Comparison of ENCODE assay signal across 19 cellular contexts in the genomic region with DNA sequence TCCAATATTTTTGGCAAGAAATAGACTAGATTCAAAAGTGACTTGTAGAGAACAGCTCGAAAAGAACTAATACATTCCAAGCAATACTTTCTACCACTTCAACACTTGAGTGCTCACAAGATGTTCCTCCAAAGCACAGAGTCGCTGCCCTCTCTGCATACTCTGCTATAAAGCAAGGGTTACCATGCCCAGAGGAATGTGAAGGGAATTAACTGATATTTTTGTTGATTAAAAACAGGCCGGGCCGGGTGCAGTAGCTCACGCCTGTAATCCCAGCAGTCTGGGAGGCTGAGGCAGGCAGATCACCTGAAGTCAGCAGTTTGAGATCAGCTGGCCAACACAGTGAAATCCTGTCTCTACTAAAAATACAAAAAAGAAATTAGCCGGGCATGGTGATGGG. TPM values are rescaled to one million over a fixed set of nuclear protein-coding genes. Genes with fewer than 3 reads are reported as not detected.
DNase-seq lines count a peak whose midpoint lies in the region; ATAC-seq and TF ChIP-seq lines count a peak whose summit lies in the region.
"Had no signal": no experiment of that assay in that cellular context is flagged by ENCODE, and none has a peak within 500 bp of the region (broad histone marks: within the 10 kb centered on the region; RNA-seq: fewer than 3 reads in every experiment).

No MANE protein-coding gene starts in this region.

- H3K4me3 ChIP-seq in mammary epithelial cell (replicated peaks in 1 of 3; ENCODE audit: insufficient read depth in 1 of 3, low read depth in 2 of 3, low read length in 3 of 3): no peak overlapping the region
- no peak overlapping the region for H3K4me3 ChIP-seq in lung

- TF ChIP-seq CTCF in MCF 10A (IDR thresholded peaks at IDR 0.05; ENCODE audit: unreplicated experiment) (no peak), mammary epithelial cell (conservative IDR thresholded peaks at IDR 0.05 in 1 of 2, IDR thresholded peaks at IDR 0.05 in 1 of 2; ENCODE audit: extremely low read depth in 1 of 2, insufficient read depth in 1 of 2, low read depth in 1 of 2, low read length in 2 of 2) (no peak), lung (IDR thresholded peaks at IDR 0.05; ENCODE audit: control extremely low read depth, extremely low read depth) (no peak)

- peaks cover 21% of the 10 kb centered on the region for H3K36me3 ChIP-seq in mammary epithelial cell (ENCODE audit: insufficient read depth, low read length)
- H3K36me3 ChIP-seq in lung (ENCODE audit: control insufficient read depth in 2 of 2, insufficient read depth in 2 of 2, low read length in 2 of 2): peaks cover 17 to 38% of the 10 kb centered on the region in 2 donors

- dilution Hi-C loops in mammary epithelial cell (cut with HindIII; ENCODE audit: low sequenced_read_pairs): no loop called here

- H3K79me2 ChIP-seq in mammary epithelial cell (ENCODE audit: insufficient read depth, low read length): peaks cover 4% of the 10 kb centered on the region

- H3K27ac ChIP-seq in mammary epithelial cell (ENCODE audit: insufficient read depth, low read depth, low read length) (no peak overlapping the region), lung (ENCODE audit: low read depth in 1 of 2, low read length in 1 of 2) (peak overlapping the region in 1 of 2 donors; percentile 84)
- H3K27ac ChIP-seq: C4-2B had no signal

- no peaks in the 10 kb centered on the region for H4K20me1 ChIP-seq in mammary epithelial cell (ENCODE audit: insufficient read depth, low read length)

- H3K4me3 Mint-ChIP-seq in MCF 10A (ENCODE audit: unreplicated experiment): no peak overlapping the region
- H3K4me3 Mint-ChIP-seq: H9 had no signal

- no peak overlapping the region for H3K4me2 ChIP-seq in mammary epithelial cell (ENCODE audit: insufficient read depth, low read depth, low read length)

- peaks cover 64% of the 10 kb centered on the region for H3K36me3 Mint-ChIP-seq in MCF 10A (ENCODE audit: insufficient read depth, unreplicated experiment)

- H3K27me3 ChIP-seq in mammary epithelial cell (ENCODE audit: insufficient read depth, low read length): no peaks in the 10 kb centered on the region
- H3K27me3 ChIP-seq in lung (ENCODE audit: control insufficient read depth, insufficient read depth): no peaks in the 10 kb centered on the region

- H3K9me3 ChIP-seq in mammary epithelial cell (replicated peaks; ENCODE audit: insufficient read depth, low read length) (no peaks in the 10 kb centered on the region), lung (ENCODE audit: control insufficient read depth in 2 of 2, insufficient read depth in 1 of 2, low read length in 1 of 2) (no peaks in the 10 kb centered on the region)
- H3K9me3 ChIP-seq: Caco-2 had no signal

- intact Hi-C loops in MCF 10A (cut with micrococcal nuclease) (no loop called here), mammary epithelial cell (cut with micrococcal nuclease) (no loop called here), posterior vena cava (cut with DNase I) (no loop called here), left colon (cut with DNase I, micrococcal nuclease) (no loop called here)

- no peaks in the 10 kb centered on the region for H3K9me3 Mint-ChIP-seq in MCF 10A (ENCODE audit: unreplicated experiment)
- H3K9me3 Mint-ChIP-seq: H9 had no signal

- no peaks in the 10 kb centered on the region for H3K27me3 Mint-ChIP-seq in MCF 10A (ENCODE audit: insufficient read depth, unreplicated experiment)

- H3K4me1 ChIP-seq in mammary epithelial cell (ENCODE audit: insufficient read depth, low read length) (no peaks in the 10 kb centered on the region), lung (ENCODE audit: control insufficient read depth in 2 of 2, insufficient read depth in 2 of 2, low read length in 2 of 2) (no peaks in the 10 kb centered on the region)

- BruUV-seq in MCF 10A (replicated peaks; lab: Mats Ljungman, UMichigan) (no TSS peak), mammary epithelial cell (replicated peaks; lab: Mats Ljungman, UMichigan) (no TSS peak)

- 91% methylated on average over 6 of the region's 6 CpGs for WGBS in mammary epithelial cell (ENCODE audit: low coverage, missing lambda C conversion rate)
- WGBS in lung, 2 donors: 75 to 90% methylated on average over 6 of the region's 6 CpGs

- POLR2A ChIA-PET in MCF 10A (lab: Yijun Ruan, JAX): no interaction called here

- peak overlapping the region; percentile 88 for H3K27ac Mint-ChIP-seq in MCF 10A (ENCODE audit: low read depth, unreplicated experiment)
- H3K27ac Mint-ChIP-seq: H9 had no signal

- in situ Hi-C loops in mammary epithelial cell (cut with MboI; ENCODE audit: low sequenced_read_pairs in 2 of 2): no loop called here

- no peak overlapping the region for H3K9ac ChIP-seq in mammary epithelial cell (ENCODE audit: insufficient read depth, low read length)

- CTCF ChIA-PET in MCF 10A (lab: Yijun Ruan, JAX) (no interaction called here), mammary epithelial cell (lab: Charles Lee; ENCODE audit: low non-redundant PET) (no interaction called here)

- ATAC-seq in lung (ENCODE audit: insufficient read depth, low FRiP score) (peak; percentile 91), left colon (no peak)
- ATAC-seq: HepG2, Panc1, Right ventricle myocardium inferior had no signal

- no peaks in the 10 kb centered on the region for H3K4me1 Mint-ChIP-seq in MCF 10A (ENCODE audit: insufficient read depth, unreplicated experiment)
- H3K4me1 Mint-ChIP-seq: H9 had no signal

- no peak overlapping the region for H2AFZ ChIP-seq in mammary epithelial cell (ENCODE audit: low read depth, low read length)

- DNase-seq in MCF 10A (ENCODE audit: unreplicated experiment) (no peak), mammary epithelial cell (no peak), astrocyte of the hippocampus (ENCODE audit: low read depth, low spot score) (peak; percentile 29), lung (ENCODE audit: low spot score) (peak; percentile 56), posterior vena cava (ENCODE audit: low spot score) (no peak), hepatic stellate cell (ENCODE audit: low spot score) (no peak), NCI-H446 (lab: John Stamatoyannopoulos, UW) (no peak), left colon (no peak)
- DNase-seq: Caco-2, DMS53, H9, KG1, NCI-H1436, NCI-H2029 treated with DMSO at 0.1 percent for 48 hours, NCI-H510A treated with DMSO at 0.1 percent for 48 hours had no signal

RNA-seq across cellular contexts. Expression of a gene that starts 57.6 kb away (rescaled TPM):
- total RNA-seq in MCF 10A (2022) (0.44 and 0.71 TPM in 2 replicates), mammary epithelial cell (under 1 TPM; 0.50 to 0.99 TPM), lung (10 to 100 TPM; 10.4 to 24.9 TPM), posterior vena cava (1 to 10 TPM in 1 of 2 donors, under 1 TPM in 1; 0.51 to 1.2 TPM), left colon (under 1 TPM; 0.46 to 0.47 TPM)
- polyA plus RNA-seq in mammary epithelial cell (0.19 TPM), lung (10 to 100 TPM in 1 of 2 donors, 1 to 10 TPM in 1; 7.7 to 11.2 TPM)
- not detected for polyA minus RNA-seq in mammary epithelial cell

Comparison
In these comparisons a context has a peak if more than half of its experiments do, and no peak if none do; other contexts are left out.
1. DNase-seq: peak in astrocyte of the hippocampus (single experiment) and lung (single experiment); none in MCF 10A (single experiment), mammary epithelial cell (single experiment), posterior vena cava (single experiment), hepatic stellate cell (single experiment), NCI-H446 (0 of 2) and left colon (0 of 2).